Comparison of ENCODE assay signal across 1 cellular context in genomic region chr16:71883849-71884638, GRCh38.
TF ChIP-seq lines count a peak whose summit lies in the region.

TSS of gene ZNF821 (minus strand) at chr16:71884182. CDS start at chr16:71879946, 4,236 bp downstream.

TF ChIP-seq in K562, 482 proteins besides CTCF, POLR2A, EP300 and RAD21 (continued from another document and continues in another):
- TF ChIP-seq ARID4B (CRISPR knock-in tag; IDR thresholded peaks at IDR 0.05) (peak; percentile 37), ESRRA (IDR thresholded peaks at IDR 0.05; ENCODE audit: borderline replicate concordance, low read depth) (peak; percentile 29; the same call in 1 of the 2 replicates), HEY1 (CRISPR knock-in tag; IDR thresholded peaks at IDR 0.05; ENCODE audit: borderline replicate concordance) (no peak), ATF4 (CRISPR knock-in tag; IDR thresholded peaks at IDR 0.05) (0 out of 2 replicates have a peak, but pooled peaks have one; percentile 3), YY1 (IDR thresholded peaks at IDR 0.05; ENCODE audit: borderline replicate concordance in 1 of 3, control insufficient read depth in 1 of 3, extremely low read depth in 1 of 3, insufficient read depth in 3 of 3, insufficient read length in 1 of 3, insufficient replicate concordance in 2 of 3, low read depth in 1 of 3, low read length in 2 of 3) (peak; percentile 71 to 96 (median 93)), MNT (conservative IDR thresholded peaks at IDR 0.05) (peak; percentile 33 to 66; a peak in 2 of 4 replicates), SLC30A9 (CRISPR knock-in tag; IDR thresholded peaks at IDR 0.05) (no peak), CUX1 (CRISPR knock-in tag; IDR thresholded peaks at IDR 0.05) (no peak), LEF1 (IDR thresholded peaks at IDR 0.05) (no peak), ZNF551 (CRISPR knock-in tag; IDR thresholded peaks at IDR 0.05) (no peak), PCBP1 (IDR thresholded peaks at IDR 0.05; ENCODE audit: low read depth, low read length, poor library complexity, severe bottlenecking) (no peak), UBTF (IDR thresholded peaks at IDR 0.05; ENCODE audit: borderline replicate concordance in 1 of 2, low read depth in 2 of 2, low read length in 2 of 2) (peak in 1 of 2 experiments; percentile 65; a peak in 1 of 4 replicates), CREB3 (tag; conservative IDR thresholded peaks at IDR 0.05; ENCODE audit: low read depth) (peak; percentile 73; the same call in 1 of the 2 replicates), CTBP1 (IDR thresholded peaks at IDR 0.05; ENCODE audit: borderline replicate concordance) (peak; percentile 62), PML (IDR thresholded peaks at IDR 0.05; ENCODE audit: low read length) (no peak), ZNF655 (CRISPR knock-in tag; IDR thresholded peaks at IDR 0.05) (no peak), NBN (IDR thresholded peaks at IDR 0.05; ENCODE audit: low read depth) (peak; percentile 69; the same call in 1 of the 2 replicates), CHCHD3 (CRISPR knock-in tag; IDR thresholded peaks at IDR 0.05) (no peak), IRF2 (CRISPR knock-in tag; IDR thresholded peaks at IDR 0.05) (no peak), SOX6 (IDR thresholded peaks at IDR 0.05) (peak; percentile 38; the same call in 1 of the 2 replicates), E2F1 (CRISPR knock-in tag; IDR thresholded peaks at IDR 0.05) (no peak), ZNF780A (CRISPR knock-in tag; IDR thresholded peaks at IDR 0.05) (no peak), HMGXB4 (CRISPR knock-in tag; IDR thresholded peaks at IDR 0.05) (0 out of 2 replicates have a peak, but pooled peaks have one; percentile 47), NFXL1 (CRISPR knock-in tag; IDR thresholded peaks at IDR 0.05) (no peak), NR1H2 (CRISPR knock-in tag; IDR thresholded peaks at IDR 0.05) (no peak), MBD2 (IDR thresholded peaks at IDR 0.05; ENCODE audit: borderline replicate concordance, low read depth) (no peak), POLR2H (tag; IDR thresholded peaks at IDR 0.05; ENCODE audit: low read depth) (no peak), RFX1 (IDR thresholded peaks at IDR 0.05) (no peak), PHB2 (IDR thresholded peaks at IDR 0.05; ENCODE audit: low read depth) (no peak), HIVEP1 (CRISPR knock-in tag; IDR thresholded peaks at IDR 0.05) (no peak), SAFB (IDR thresholded peaks at IDR 0.05; ENCODE audit: borderline replicate concordance, low read depth, low read length) (no peak), KLF13 (tag; IDR thresholded peaks at IDR 0.05; ENCODE audit: borderline replicate concordance, low read depth) (no peak)
